Comparison of ENCODE assay signal across 1 cellular context in genomic region chr1:145877923-145878486, GRCh38.
A peak's percentile ranks its signal among the peaks of the same experiment; 100 is the strongest.
TF ChIP-seq lines count a peak whose summit lies in the region.

No MANE protein-coding gene starts in this region.

TF ChIP-seq in HepG2, 621 proteins besides CTCF, POLR2A, EP300 and RAD21:
- no peak for TF ChIP-seq MTA3 (CRISPR knock-in tag; IDR thresholded peaks at IDR 0.05)
- TF ChIP-seq NFE2L1 (CRISPR knock-in tag; IDR thresholded peaks at IDR 0.05; ENCODE audit: borderline replicate concordance), result no peak
- TF ChIP-seq FOSL2 (CRISPR knock-in tag; IDR thresholded peaks at IDR 0.05), result 0 out of 2 replicates have a peak, but pooled peaks have one; percentile 21
- no peak for TF ChIP-seq ZFP36L1 (CRISPR knock-in tag; IDR thresholded peaks at IDR 0.05)
- no peak for TF ChIP-seq FOXJ3 (CRISPR knock-in tag; IDR thresholded peaks at IDR 0.05; ENCODE audit: borderline replicate concordance)
- TF ChIP-seq NFKB2 (CRISPR knock-in tag; IDR thresholded peaks at IDR 0.05; ENCODE audit: borderline replicate concordance), result no peak
TF ChIP-seq in HepG2: peak in this region for 1.
